ENCODE assay signal across 18 cellular contexts in genomic region chr17:62663304-62663703, GRCh38.
"Had no signal": no experiment of that assay in that cellular context is flagged by ENCODE, and none has a peak within 500 bp of the region (broad histone marks: within the 10 kb centered on the region; RNA-seq: fewer than 3 reads in every experiment).

No MANE protein-coding gene starts in this region.

- H3K4me1 ChIP-seq: esophagus muscularis mucosa, pancreas, upper lobe of left lung had no signal

- H3K27ac Mint-ChIP-seq: activated naive CD4-positive, alpha-beta T cell treated with anti-CD3 and anti-CD28 coated beads, Interleukin-2, amount 50 U/mL, for 72 hours; effector memory CD8-positive, alpha-beta T cell; memory B cell; T-helper 2 cell treated with Interferon-gamma antibody and Interleukin-4, amounts not matched to agents 5 μg/mL and 100 μg/mL, for 36 hours had no signal

- ATAC-seq: activated naive CD4-positive, alpha-beta T cell treated with anti-CD3 and anti-CD28 coated beads, Interleukin-2, amount 50 U/mL, for 72 hours; effector memory CD8-positive, alpha-beta T cell; pancreas; right cardiac atrium; stimulated activated naive CD8-positive, alpha-beta T cell treated with anti-CD3 and anti-CD28 coated beads, Interleukin-15, Interleukin-2, amounts not matched to agents 100 U/mL and 50 U/mL, for 24 hours had no signal

- H3K27me3 ChIP-seq: esophagus muscularis mucosa, hepatocyte, pancreas, upper lobe of left lung had no signal

- H3K4me1 Mint-ChIP-seq: memory B cell had no signal

- DNase-seq: activated gamma-delta T cell treated with Interleukin-2 at 50 U/mL for 16 hours; activated T-cell treated with anti-CD3 and anti-CD28 coated beads, Interleukin-2, amount 50 U/mL, for 1 hour; central memory CD4-positive, alpha-beta T cell; effector memory CD8-positive, alpha-beta T cell; glutamatergic neuron; pancreas; right cardiac atrium; stimulated activated CD4-positive, alpha-beta T cell treated with anti-CD3 and anti-CD28 coated beads, Interleukin-12 subunit alpha, Interleukin-12 subunit beta, amount 100 ng/mL, for 4 hours; stimulated activated CD4-positive, alpha-beta T cell treated with anti-CD3 and anti-CD28 coated beads, Interleukin-4, amount 100 ng/mL, for 4 hours; stimulated activated naive CD8-positive, alpha-beta T cell treated with anti-CD3 and anti-CD28 coated beads, Interleukin-15, Interleukin-2, amounts not matched to agents 100 U/mL and 50 U/mL, for 24 hours; upper lobe of left lung; WERI-Rb-1 had no signal

- H3K4me3 ChIP-seq: esophagus muscularis mucosa, hepatocyte, pancreas, upper lobe of left lung had no signal

- H3K36me3 ChIP-seq: pancreas, WERI-Rb-1 had no signal

- H3K27ac ChIP-seq: esophagus muscularis mucosa, hepatocyte, pancreas, upper lobe of left lung, WERI-Rb-1 had no signal

- H3K4me3 Mint-ChIP-seq: effector memory CD8-positive, alpha-beta T cell; memory B cell; natural killer cell treated with Interleukin-12 subunit alpha and Interleukin-12 subunit beta and Interleukin-15 and Interleukin-18, amount 100 ng/mL, for 72 hours; T-helper 2 cell treated with Interferon-gamma antibody and Interleukin-4, amounts not matched to agents 5 μg/mL and 100 μg/mL, for 36 hours had no signal

- H3K9me3 ChIP-seq: pancreas had no signal
